In genomic region chr14:54309615-54310014, GRCh38 we compare ENCODE assay signal across 16 cellular contexts.
DNase-seq lines count a peak whose midpoint lies in the region; ATAC-seq, FAIRE-seq and TF ChIP-seq lines count a peak whose summit lies in the region.
"Had no signal": no experiment of that assay in that cellular context is flagged by ENCODE, and none has a peak within 500 bp of the region (broad histone marks: within the 10 kb centered on the region; RNA-seq: fewer than 3 reads in every experiment).

No MANE protein-coding gene starts in this region.

- H3K4me1 ChIP-seq in heart right ventricle, result peaks cover 0 to 4% (median 0%) of the 10 kb centered on the region in 9 donors
- peaks cover 53% of the 10 kb centered on the region for H3K4me1 ChIP-seq in PC-3 (ENCODE audit: insufficient read depth, low read length)

- no peaks in the 10 kb centered on the region for H3K79me2 ChIP-seq in PC-3 (ENCODE audit: low read length)

- H3K9ac ChIP-seq in PC-3 (ENCODE audit: low read length), result no peak overlapping the region
- H3K9ac ChIP-seq: GM23248 had no signal

- H3K27me3 ChIP-seq in heart right ventricle (peaks cover 0 to 3% (median 0%) of the 10 kb centered on the region in 7 donors), PC-3 (ENCODE audit: low read length) (no peaks in the 10 kb centered on the region)

- H3F3A ChIP-seq in PC-3 (ENCODE audit: low read length, unreplicated experiment), result peaks cover 15% of the 10 kb centered on the region

- H3K4me2 ChIP-seq in PC-3 (ENCODE audit: low read length), result peak overlapping the region; percentile 23

- no peak for DNase-seq in Right ventricle myocardium superior
- DNase-seq in heart right ventricle, result no peak
- no peak for DNase-seq in HTR-8/SVneo (ENCODE audit: insufficient read length, low spot score)
- no peak for DNase-seq in PC-3
- no peak for DNase-seq in GM19239 (ENCODE audit: insufficient read length, low spot score)
- no peak for DNase-seq in activated CD8-positive, alpha-beta memory T cell treated with anti-CD3 and anti-CD28 coated beads for 24 hours
- no peak for DNase-seq in left lobe of liver (ENCODE audit: low spot score)
- DNase-seq: CD4-positive, alpha-beta memory T cell; DMS153; DMS79 treated with DMSO at 0.1 percent for 48 hours; GDM1 had no signal

- CTCF ChIA-PET in PC-3 (lab: Charles Lee), result interaction anchor here (1.0 kb wide), 1 partner anchor 20 kb away, joined by 4 read pairs; no protein-coding TSS in a partner anchor

- POLR2A ChIA-PET in PC-3 (lab: Charles Lee; ENCODE audit: unreplicated experiment), result interaction anchor here (0.7 kb wide), 1 partner anchor 43 kb away, joined by 3 read pairs; no protein-coding TSS in a partner anchor

- 0 out of 2 replicates have a peak, but pooled peaks cover 3% of the 10 kb centered on the region for H3K9me2 ChIP-seq in PC-3 (replicated peaks; ENCODE audit: low read length)

- TF ChIP-seq CTCF in heart right ventricle (IDR thresholded peaks at IDR 0.05) (no peak), PC-3 (conservative IDR thresholded peaks at IDR 0.05; ENCODE audit: low read depth, low read length) (no peak)

- FAIRE-seq in HTR-8/SVneo (lab: Jason Lieb, UNC) (peak; percentile 60), GM19239 (lab: Jason Lieb, UNC) (no peak)
- FAIRE-seq: A204.1, H54 had no signal

- ATAC-seq in Right ventricle myocardium superior (ENCODE audit: poor library complexity) (peak; percentile 58), heart right ventricle (no peak), PC-3 (no peak), left lobe of liver (no peak)

- intact Hi-C loops in Right ventricle myocardium superior (cut with DNase I) (no loop called here), heart right ventricle (cut with DNase I) (loop anchor here in 1 of 10 donors (10.0 kb wide), 1 partner anchor 125 kb away; no protein-coding TSS in a partner anchor), PC-3 (cut with micrococcal nuclease) (no loop called here)

- no peaks in the 10 kb centered on the region for H4K20me1 ChIP-seq in PC-3 (ENCODE audit: low read length)

- H3K4me3 ChIP-seq in heart right ventricle (no peak overlapping the region), PC-3 (ENCODE audit: low read length) (no peak overlapping the region)
- H3K4me3 ChIP-seq: GM23248 had no signal

- no peaks in the 10 kb centered on the region for H3K36me3 ChIP-seq in heart right ventricle
- H3K36me3 ChIP-seq in PC-3 (ENCODE audit: low read depth, low read length), result no peaks in the 10 kb centered on the region

- BruUV-seq in PC-3 (replicated peaks; lab: Mats Ljungman, UMichigan), result no TSS peak

- peak overlapping the region; percentile 61 for H2AFZ ChIP-seq in PC-3 (ENCODE audit: low read length)
- H2AFZ ChIP-seq: GM23248 had no signal

- H3K9me3 ChIP-seq in heart right ventricle (no peaks in the 10 kb centered on the region), PC-3 (ENCODE audit: low read length) (no peaks in the 10 kb centered on the region)

- 69 to 79% methylated on average over 5 of the region's 5 CpGs for WGBS in heart right ventricle, 2 donors

- H3K27ac ChIP-seq in heart right ventricle, result no peak overlapping the region
- H3K27ac ChIP-seq in PC-3 (ENCODE audit: low read length), result peak overlapping the region; percentile 21; the same call in 1 of the 2 replicates
- H3K27ac ChIP-seq: C4-2B, GM23248, HL-60 had no signal
